Comparison of ENCODE assay signal across 22 cellular contexts in the genomic region with DNA sequence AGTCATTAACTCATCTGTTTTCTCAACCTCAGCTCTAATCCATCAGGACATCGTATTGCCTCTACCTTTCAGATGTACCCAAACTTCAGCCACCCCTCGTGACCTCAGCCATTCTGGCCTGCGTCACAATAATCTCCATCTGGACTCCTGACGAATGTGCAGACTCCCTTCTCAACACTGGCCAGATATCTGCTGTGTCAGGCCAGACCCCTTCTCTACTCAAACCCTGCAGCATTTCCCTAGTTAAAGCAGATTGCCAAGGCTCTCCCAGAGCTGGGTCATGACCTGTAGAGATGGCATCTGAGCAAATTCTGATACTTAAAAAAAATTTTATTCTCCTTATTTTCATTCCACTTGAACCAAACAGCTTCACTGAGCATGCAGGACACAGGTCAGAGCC.
DNase-seq lines count a peak whose midpoint lies in the region; ATAC-seq, FAIRE-seq and TF ChIP-seq lines count a peak whose summit lies in the region.
"Had no signal": no experiment of that assay in that cellular context is flagged by ENCODE, and none has a peak within 500 bp of the region (broad histone marks: within the 10 kb centered on the region; RNA-seq: fewer than 3 reads in every experiment).

No MANE protein-coding gene starts in this region.

- H3K9ac ChIP-seq in HepG2 (ENCODE audit: insufficient read depth, low read depth, low read length), result no peak overlapping the region
- H3K9ac ChIP-seq: BLaER1 had no signal

- intact Hi-C loops in HepG2 (cut with micrococcal nuclease; ENCODE audit: unreplicated experiment), result no loop called here
- intact Hi-C loops in right lobe of liver (cut with DNase I), result no loop called here
- intact Hi-C loops in OCI-LY7 (cut with micrococcal nuclease; ENCODE audit: unreplicated experiment), result no loop called here

- CTCF ChIA-PET in HepG2 (lab: Yijun Ruan, JAX; ENCODE audit: low intra/inter-chr PET ratio, low total read pairs), result no interaction called here
- CTCF ChIA-PET in OCI-LY7 (lab: Charles Lee; ENCODE audit: unreplicated experiment), result no interaction called here

- H3K4me2 ChIP-seq in HepG2 (ENCODE audit: low read depth, low read length) (no peak overlapping the region), OCI-LY7 (ENCODE audit: low read length) (no peak overlapping the region)
- H3K4me2 ChIP-seq: BLaER1 had no signal

- H3K4me1 ChIP-seq in HepG2 (ENCODE audit: insufficient read depth, low read length) (no peaks in the 10 kb centered on the region), right lobe of liver (no peaks in the 10 kb centered on the region), OCI-LY7 (ENCODE audit: insufficient read depth, low read length, poor library complexity, severe bottlenecking) (no peaks in the 10 kb centered on the region)
- H3K4me1 ChIP-seq: BLaER1, Caco-2 had no signal

- peaks cover 1% of the 10 kb centered on the region; the same call in 1 of the 2 replicates for H3K4me1 Mint-ChIP-seq in HFFc6 (ENCODE audit: low read depth)
- H3K4me1 Mint-ChIP-seq: B cell; CD4-positive, CD25-positive, alpha-beta regulatory T cell had no signal

- no peaks in the 10 kb centered on the region for H3K9me2 ChIP-seq in OCI-LY7 (ENCODE audit: insufficient read depth, low read length)

- no peaks in the 10 kb centered on the region for H3K36me3 ChIP-seq in HepG2 (replicated peaks in 1 of 2; ENCODE audit: control insufficient read depth in 1 of 2, insufficient read depth in 2 of 2, low read length in 2 of 2)
- no peaks in the 10 kb centered on the region for H3K36me3 ChIP-seq in right lobe of liver
- no peaks in the 10 kb centered on the region for H3K36me3 ChIP-seq in WERI-Rb-1
- no peaks in the 10 kb centered on the region for H3K36me3 ChIP-seq in OCI-LY7 (ENCODE audit: insufficient read depth, low read length)
- H3K36me3 ChIP-seq: BLaER1 had no signal

- ATAC-seq in HepG2, result no peak
- no peak for ATAC-seq in right lobe of liver
- ATAC-seq: CD8-positive, alpha-beta T cell; HCT116 had no signal

- no peaks in the 10 kb centered on the region; the same call in 1 of the 2 replicates for H3K27me3 Mint-ChIP-seq in HFFc6 (ENCODE audit: insufficient read depth)

- H3K4me3 Mint-ChIP-seq in HFFc6, result no peak overlapping the region
- H3K4me3 Mint-ChIP-seq: B cell; CD4-positive, CD25-positive, alpha-beta regulatory T cell; CD8-positive, alpha-beta T cell; H9 had no signal

- no peaks in the 10 kb centered on the region for H3K79me2 ChIP-seq in HepG2 (ENCODE audit: insufficient read depth, low read length)
- H3K79me2 ChIP-seq in OCI-LY7 (ENCODE audit: insufficient read depth, low read depth, low read length), result no peaks in the 10 kb centered on the region

- FAIRE-seq in HepG2 (lab: Jason Lieb, UNC), result no peak
- FAIRE-seq: A204.1, G401.6, GM12892 had no signal

- BruUV-seq in HepG2 (replicated peaks; lab: Mats Ljungman, UMichigan) (no TSS peak), OCI-LY7 (replicated peaks; lab: Mats Ljungman, UMichigan) (no TSS peak)

- no peaks in the 10 kb centered on the region; the same call in 1 of the 2 replicates for H3K9me3 Mint-ChIP-seq in HFFc6

- no peaks in the 10 kb centered on the region for H3K9me3 ChIP-seq in HepG2 (ENCODE audit: low read length)
- H3K9me3 ChIP-seq in right lobe of liver, result no peaks in the 10 kb centered on the region
- no peaks in the 10 kb centered on the region for H3K9me3 ChIP-seq in WERI-Rb-1 (ENCODE audit: severe bottlenecking)
- H3K9me3 ChIP-seq in OCI-LY7 (ENCODE audit: low read length), result no peaks in the 10 kb centered on the region
- H3K9me3 ChIP-seq: BLaER1, Caco-2 had no signal

- H3K36me3 Mint-ChIP-seq in HFFc6 (ENCODE audit: low read depth), result no peaks in the 10 kb centered on the region
- H3K36me3 Mint-ChIP-seq: CD4-positive, CD25-positive, alpha-beta regulatory T cell; CD8-positive, alpha-beta T cell had no signal

- no peak for TF ChIP-seq EP300 in HepG2 (IDR thresholded peaks at IDR 0.05; ENCODE audit: low read depth in 2 of 2, low read length in 2 of 2)
- no peak for TF ChIP-seq EP300 in HepG2 (CRISPR knock-in tag; IDR thresholded peaks at IDR 0.05; ENCODE audit: borderline replicate concordance)

- TF ChIP-seq POLR2A in HepG2 (IDR thresholded peaks at IDR 0.05; ENCODE audit: insufficient read depth in 1 of 2, low read depth in 2 of 2, low read length in 2 of 2), result no peak
- TF ChIP-seq POLR2A in right lobe of liver (IDR thresholded peaks at IDR 0.05), result no peak

- H4K20me1 ChIP-seq in HepG2 (ENCODE audit: insufficient read depth, low read length), result no peaks in the 10 kb centered on the region
- H4K20me1 ChIP-seq in OCI-LY7 (ENCODE audit: insufficient read depth, low read length), result no peaks in the 10 kb centered on the region
- H4K20me1 ChIP-seq: BLaER1 had no signal

- H3K27ac ChIP-seq in HepG2 (ENCODE audit: extremely low read length, insufficient read depth, low read length) (no peak overlapping the region), right lobe of liver (no peak overlapping the region), WERI-Rb-1 (no peak overlapping the region), OCI-LY7 (ENCODE audit: low read depth, low read length, poor library complexity, severe bottlenecking) (no peak overlapping the region)
- H3K27ac ChIP-seq: 22Rv1, BLaER1, C4-2B had no signal

- H2AFZ ChIP-seq in HepG2 (ENCODE audit: low read length) (no peak overlapping the region), OCI-LY7 (ENCODE audit: low read length) (no peak overlapping the region)

- POLR2A ChIA-PET in HepG2 (lab: Yijun Ruan, JAX) (no interaction called here), OCI-LY7 (lab: Charles Lee) (interaction anchor here (0.5 kb wide), 1 partner anchor 868 kb away, joined by 4 read pairs; no protein-coding TSS in a partner anchor)

- in situ Hi-C loops in HepG2 (cut with HindIII; ENCODE audit: extremely low pct_ligation_motif_present, low pct_unique_long_range_greater_than_20kb), result no loop called here

- WGBS in HepG2 (ENCODE audit: low lambda C conversion rate), result 13% methylated on average over 4 of the region's 4 CpGs
- 62% methylated on average over 4 of the region's 4 CpGs for WGBS in right lobe of liver (ENCODE audit: insufficient coverage, low coverage, low lambda C conversion rate, missing lambda C conversion rate)

- TF ChIP-seq RAD21 in HepG2 (CRISPR knock-in tag; IDR thresholded peaks at IDR 0.05), result no peak

- TF ChIP-seq CTCF in HepG2 (CRISPR knock-in tag; IDR thresholded peaks at IDR 0.05), result no peak
- TF ChIP-seq CTCF in right lobe of liver (IDR thresholded peaks at IDR 0.05), result no peak
- TF ChIP-seq CTCF in WERI-Rb-1 (IDR thresholded peaks at IDR 0.05; ENCODE audit: low read depth, low read length), result no peak
- no peak for TF ChIP-seq CTCF in OCI-LY7 (conservative IDR thresholded peaks at IDR 0.05; ENCODE audit: low read length)
- no peak for TF ChIP-seq CTCF in HFFc6 (IDR thresholded peaks at IDR 0.05)

- H3K4me3 ChIP-seq in HepG2 (replicated peaks in 1 of 3; ENCODE audit: insufficient read depth in 1 of 3, low read depth in 2 of 3, low read length in 3 of 3), result no peak overlapping the region
- no peak overlapping the region for H3K4me3 ChIP-seq in right lobe of liver
- H3K4me3 ChIP-seq in WERI-Rb-1 (ENCODE audit: low read depth, low read length), result no peak overlapping the region
- H3K4me3 ChIP-seq in OCI-LY7 (ENCODE audit: low read depth, low read length, poor library complexity, severe bottlenecking), result no peak overlapping the region
- H3K4me3 ChIP-seq: BLaER1 had no signal

- no peak overlapping the region for H3K27ac Mint-ChIP-seq in HFFc6
- H3K27ac Mint-ChIP-seq: B cell; CD4-positive, CD25-positive, alpha-beta regulatory T cell; CD8-positive, alpha-beta T cell; H9 had no signal

- H3K27me3 ChIP-seq in HepG2 (ENCODE audit: control insufficient read depth in 1 of 2, insufficient read depth in 2 of 2, low read length in 2 of 2) (peaks cover 0 to 32% of the 10 kb centered on the region in 2 experiments; a peak in 4 of 5 replicates), right lobe of liver (no peaks in the 10 kb centered on the region), WERI-Rb-1 (ENCODE audit: insufficient read depth, low read depth, severe bottlenecking) (no peaks in the 10 kb centered on the region)

- DNase-seq in HepG2 (ENCODE audit: low spot score) (no peak), right lobe of liver (no peak), WERI-Rb-1 (peak; percentile 34), islet precursor cell (peak; percentile 28), OCI-LY7 (ENCODE audit: low spot score) (no peak), NAMALWA (ENCODE audit: low spot score) (no peak), HFFc6 (no peak)
- no peak for DNase-seq in activated naive CD4-positive, alpha-beta T cell treated with anti-CD3 and anti-CD28 coated beads, Interleukin-2, amount 50 U/mL, for 16 hours
- DNase-seq: Caco-2; CD4-positive, CD25-positive, alpha-beta regulatory T cell; CD8-positive, alpha-beta T cell; DMS153; DND-41; H9 had no signal

TF ChIP-seq in HepG2, 621 proteins besides CTCF, POLR2A, EP300 and RAD21 (continues in another document):
- TF ChIP-seq ZNF34 (CRISPR knock-in tag; IDR thresholded peaks at IDR 0.05; ENCODE audit: borderline replicate concordance) (no peak), CREB1 (IDR thresholded peaks at IDR 0.05) (0 out of 2 replicates have a peak, but pooled peaks have one; percentile 6), CREB1 (CRISPR knock-in tag; IDR thresholded peaks at IDR 0.05) (no peak), ISL2 (CRISPR knock-in tag; IDR thresholded peaks at IDR 0.05) (no peak)
- TF ChIP-seq, protein P1, sequence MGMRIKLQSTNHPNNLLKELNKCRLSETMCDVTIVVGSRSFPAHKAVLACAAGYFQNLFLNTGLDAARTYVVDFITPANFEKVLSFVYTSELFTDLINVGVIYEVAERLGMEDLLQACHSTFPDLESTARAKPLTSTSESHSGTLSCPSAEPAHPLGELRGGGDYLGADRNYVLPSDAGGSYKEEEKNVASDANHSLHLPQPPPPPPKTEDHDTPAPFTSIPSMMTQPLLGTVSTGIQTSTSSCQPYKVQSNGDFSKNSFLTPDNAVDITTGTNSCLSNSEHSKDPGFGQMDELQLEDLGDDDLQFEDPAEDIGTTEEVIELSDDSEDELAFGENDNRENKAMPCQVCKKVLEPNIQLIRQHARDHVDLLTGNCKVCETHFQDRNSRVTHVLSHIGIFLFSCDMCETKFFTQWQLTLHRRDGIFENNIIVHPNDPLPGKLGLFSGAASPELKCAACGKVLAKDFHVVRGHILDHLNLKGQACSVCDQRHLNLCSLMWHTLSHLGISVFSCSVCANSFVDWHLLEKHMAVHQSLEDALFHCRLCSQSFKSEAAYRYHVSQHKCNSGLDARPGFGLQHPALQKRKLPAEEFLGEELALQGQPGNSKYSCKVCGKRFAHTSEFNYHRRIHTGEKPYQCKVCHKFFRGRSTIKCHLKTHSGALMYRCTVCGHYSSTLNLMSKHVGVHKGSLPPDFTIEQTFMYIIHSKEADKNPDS (CRISPR knock-in tag; IDR thresholded peaks at IDR 0.05), result no peak

Comparison
In these comparisons a context has a peak if more than half of its experiments do, and no peak if none do; other contexts are left out.
1. DNase-seq: peak in WERI-Rb-1 (single experiment) and islet precursor cell (single experiment); none in HepG2 (single experiment), right lobe of liver (0 of 3), activated naive CD4-positive, alpha-beta T cell treated with anti-CD3 and anti-CD28 coated beads, Interleukin-2, amount 50 U/mL, for 16 hours (single experiment), OCI-LY7 (single experiment), NAMALWA (single experiment) and HFFc6 (single experiment).